9 cellular contexts compared by ENCODE assay signal in the genomic region with DNA sequence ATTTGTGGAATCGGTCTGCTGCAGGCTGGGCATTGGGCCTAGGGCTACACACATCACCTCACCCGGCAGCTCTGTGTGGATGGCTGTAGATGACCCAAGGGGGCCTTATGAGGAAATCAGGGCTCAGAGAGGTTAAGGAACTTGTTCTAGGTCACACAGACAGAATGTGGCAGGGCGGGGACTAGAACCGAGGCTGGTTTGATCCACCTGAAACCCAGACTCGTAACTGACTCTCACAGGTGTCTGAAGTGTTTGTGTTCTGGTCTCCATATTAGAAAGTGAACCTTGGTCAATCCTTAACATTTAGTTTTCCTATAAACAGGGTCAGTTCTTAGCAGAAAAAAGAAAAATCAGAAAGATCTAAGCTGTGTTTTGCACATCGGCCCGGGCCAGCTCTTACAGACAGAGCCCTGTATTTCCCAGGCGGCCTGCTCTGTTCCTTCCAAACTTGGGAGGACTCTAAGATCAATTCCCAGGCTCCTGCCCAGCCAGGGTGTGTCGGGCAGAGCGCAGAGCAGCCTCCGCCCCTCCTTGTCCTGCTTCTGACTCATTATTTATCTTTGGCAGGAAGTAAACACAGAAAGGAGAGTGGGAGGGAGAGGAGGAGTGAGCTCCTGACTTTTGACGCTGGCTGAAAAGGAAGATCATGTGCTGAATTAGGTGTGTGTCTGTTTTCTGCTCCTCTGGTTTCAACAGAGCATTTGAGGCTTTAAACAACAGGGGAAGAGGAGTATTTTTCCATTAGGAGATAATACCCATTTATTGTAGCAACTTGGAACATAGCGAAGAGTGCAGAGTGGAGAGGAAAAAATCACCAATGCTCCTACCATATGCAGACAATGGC.
DNase-seq lines count a peak whose midpoint lies in the region; ATAC-seq, FAIRE-seq and TF ChIP-seq lines count a peak whose summit lies in the region.
"Had no signal": no experiment of that assay in that cellular context is flagged by ENCODE, and none has a peak within 500 bp of the region (broad histone marks: within the 10 kb centered on the region; RNA-seq: fewer than 3 reads in every experiment).

No MANE protein-coding gene starts in this region.

- no peaks in the 10 kb centered on the region for H3K9me3 ChIP-seq in thyroid gland

- H3K27ac Mint-ChIP-seq in GM23338: peak overlapping the region; percentile 38

- no peaks in the 10 kb centered on the region for H3K9me2 ChIP-seq in GM23338 (ENCODE audit: insufficient read depth)

- H3K79me2 ChIP-seq in GM23338 (replicated peaks; ENCODE audit: insufficient read depth): no peaks in the 10 kb centered on the region

- H3K36me3 Mint-ChIP-seq in GM23338 (ENCODE audit: low read depth): no peaks in the 10 kb centered on the region; the same call in 2 of the 3 replicates
- H3K36me3 Mint-ChIP-seq: naive B cell had no signal

- H3K4me3 ChIP-seq in GM23338: no peak overlapping the region
- no peak overlapping the region for H3K4me3 ChIP-seq in thyroid gland (replicated peaks in 1 of 3)

- no peak overlapping the region for H3K4me3 Mint-ChIP-seq in GM23338
- H3K4me3 Mint-ChIP-seq: naive B cell had no signal

- WGBS in thyroid gland, 2 donors: 45 to 49% methylated on average over 13 of the region's 13 CpGs

- peak; percentile 95 for ATAC-seq in GM23338

- H3K4me1 Mint-ChIP-seq in GM23338: peaks cover 8% of the 10 kb centered on the region
- H3K4me1 Mint-ChIP-seq: naive B cell had no signal

- peak in 1 of 2 donors; percentile 64 for TF ChIP-seq POLR2A in thyroid gland (IDR thresholded peaks at IDR 0.05)
- TF ChIP-seq POLR2A in GM12891 (IDR thresholded peaks at IDR 0.05; ENCODE audit: low read depth, low read length): no peak

- intact Hi-C loops in thyroid gland (cut with DNase I): no loop called here
- intact Hi-C loops in posterior cingulate gyrus (cut with DNase I): no loop called here

- H3K27me3 ChIP-seq in GM23338 (ENCODE audit: insufficient read depth): no peaks in the 10 kb centered on the region
- H3K27me3 ChIP-seq in thyroid gland: no peaks in the 10 kb centered on the region

- H2AFZ ChIP-seq in GM23338: peak overlapping the region; percentile 48; the same call in 1 of the 2 replicates

- H3K4me1 ChIP-seq in GM23338 (ENCODE audit: insufficient read depth): peaks cover 4% of the 10 kb centered on the region; the same call in 1 of the 2 replicates
- peaks cover 6 to 8% of the 10 kb centered on the region in 2 donors for H3K4me1 ChIP-seq in thyroid gland

- peak; percentile 62 for DNase-seq in GM23338 (ENCODE audit: low spot score)
- DNase-seq in NCI-H69 (lab: John Stamatoyannopoulos, UW): peak; percentile 88
- no peak for DNase-seq in caudate nucleus (lab: John Stamatoyannopoulos, UW)
- DNase-seq in left kidney (ENCODE audit: low read depth, low spot score): peak; percentile 94
- DNase-seq in thyroid gland: peak; percentile 79 to 83
- no peak for DNase-seq in GM12891 (ENCODE audit: insufficient read length, low spot score)
- no peak for DNase-seq in RPMI8226
- no peak for DNase-seq in posterior cingulate gyrus
- DNase-seq: naive B cell had no signal

- H3K27me3 Mint-ChIP-seq in GM23338 (ENCODE audit: insufficient read depth, low read depth, poor library complexity): no peaks in the 10 kb centered on the region

- H3K9me3 Mint-ChIP-seq in GM23338: no peaks in the 10 kb centered on the region

- TF ChIP-seq CTCF in GM23338 (conservative IDR thresholded peaks at IDR 0.05; ENCODE audit: low read depth in 2 of 2) (no peak), thyroid gland (IDR thresholded peaks at IDR 0.05) (no peak)

- H4K20me1 ChIP-seq in GM23338 (replicated peaks; ENCODE audit: insufficient read depth): no peaks in the 10 kb centered on the region

- H3K36me3 ChIP-seq in GM23338 (ENCODE audit: insufficient read depth): no peaks in the 10 kb centered on the region
- no peaks in the 10 kb centered on the region for H3K36me3 ChIP-seq in thyroid gland

- FAIRE-seq in GM12891 (lab: Jason Lieb, UNC): no peak

- no peak overlapping the region for H3K4me2 ChIP-seq in GM23338

- H3K27ac ChIP-seq in GM23338 (ENCODE audit: low read depth) (peak overlapping the region; percentile 7), caudate nucleus (ENCODE audit: low read depth, low read length) (peak overlapping the region; percentile 82), thyroid gland (peak overlapping the region; percentile 72 to 95 (median 91))

- no peaks in the 10 kb centered on the region for H3F3A ChIP-seq in GM23338 (replicated peaks; ENCODE audit: low read depth)

TF ChIP-seq in GM23338, 12 proteins besides CTCF, POLR2A, EP300 and RAD21 (continues in another document):
- TF ChIP-seq EZH2phosphoT487 (IDR thresholded peaks at IDR 0.05; ENCODE audit: unreplicated experiment): no peak
- no peak for TF ChIP-seq EZH2 (IDR thresholded peaks at IDR 0.05; ENCODE audit: low read depth, unreplicated experiment)
- no peak for TF ChIP-seq ETS1 (IDR thresholded peaks at IDR 0.05)
- no peak for TF ChIP-seq NANOG (IDR thresholded peaks at IDR 0.05; ENCODE audit: borderline replicate concordance)

TF ChIP-seq in GM12891, 5 proteins besides CTCF, POLR2A, EP300 and RAD21:
- no peak for TF ChIP-seq PAX5 (IDR thresholded peaks at IDR 0.05; ENCODE audit: insufficient read depth, low read length, severe bottlenecking)

Comparison
In these comparisons a context has a peak if more than half of its experiments do, and no peak if none do; other contexts are left out.
1. DNase-seq: peak in GM23338 (single experiment), NCI-H69 (single experiment), left kidney (single experiment) and thyroid gland (2 of 2); none in caudate nucleus (0 of 61), GM12891 (single experiment), RPMI8226 (single experiment) and posterior cingulate gyrus (0 of 10).
2. H3K27ac ChIP-seq: peak in every context shown above with its lines; median percentile 91 in thyroid gland; 82 in caudate nucleus; 7 in GM23338.